18 cellular contexts compared by ENCODE assay signal in genomic region chr11:131609317-131609716, GRCh38.
DNase-seq lines count a peak whose midpoint lies in the region; ATAC-seq and TF ChIP-seq lines count a peak whose summit lies in the region.
"Had no signal": no experiment of that assay in that cellular context is flagged by ENCODE, and none has a peak within 500 bp of the region (broad histone marks: within the 10 kb centered on the region; RNA-seq: fewer than 3 reads in every experiment).

No MANE protein-coding gene starts in this region.

- peak overlapping the region; percentile 42 to 75 (median 61) for H3K4me2 ChIP-seq in BLaER1 treated with 17β-estradiol and CSF1 and Interleukin-3, amounts not matched to agents 10 nM and 100 nM
- H3K4me2 ChIP-seq in mammary epithelial cell (ENCODE audit: insufficient read depth, low read depth, low read length) (no peak overlapping the region), osteoblast (ENCODE audit: insufficient read depth, low read length) (peak overlapping the region; percentile 53)

- DNase-seq in M059J (ENCODE audit: low read depth) (peak; percentile 77), mammary epithelial cell (peak; percentile 8), osteoblast (ENCODE audit: insufficient read length, low spot score, missing footprints) (peak; percentile 80), Ammon's horn (ENCODE audit: low spot score) (no peak)
- DNase-seq in activated CD4-positive, alpha-beta memory T cell treated with anti-CD3 and anti-CD28 coated beads, Interleukin-2, amount 10 ng/mL, durations not matched to agents 7 days and 5 days = no peak
- no peak for DNase-seq in effector CD8-positive, alpha-beta T cell (lab: John Stamatoyannopoulos, UW)
- DNase-seq: activated CD4-positive, alpha-beta T cell treated with anti-CD3 and anti-CD28 coated beads, Interleukin-2, amount 50 U/mL, for 1 hour; CD4-positive, alpha-beta memory T cell; NCI-H2107; stimulated activated CD4-positive, alpha-beta T cell treated with anti-CD3 and anti-CD28 coated beads, Interleukin-4, amount 100 ng/mL, for 1 hour; stimulated activated naive CD4-positive, alpha-beta T cell; T-helper 1 cell had no signal

- no peaks in the 10 kb centered on the region for H3K79me2 ChIP-seq in mammary epithelial cell (ENCODE audit: insufficient read depth, low read length)
- H3K79me2 ChIP-seq in osteoblast (ENCODE audit: insufficient read depth, low read length) = no peaks in the 10 kb centered on the region

- H3K9ac ChIP-seq in BLaER1 treated with 17β-estradiol and CSF1 and Interleukin-3, amounts not matched to agents 10 nM and 100 nM = 0 out of 22 replicates have a peak overlapping the region, but pooled peaks of 1 of the 11 experiments have one; percentile 14
- H3K9ac ChIP-seq in mammary epithelial cell (ENCODE audit: insufficient read depth, low read length) = no peak overlapping the region

- H2AFZ ChIP-seq in mammary epithelial cell (ENCODE audit: low read depth, low read length) (no peak overlapping the region), osteoblast (ENCODE audit: low read length) (no peak overlapping the region)

- no peak overlapping the region for H3K4me3 ChIP-seq in BLaER1 treated with 17β-estradiol and CSF1 and Interleukin-3, amounts not matched to agents 10 nM and 100 nM
- no peak overlapping the region for H3K4me3 ChIP-seq in mammary epithelial cell (replicated peaks in 1 of 3; ENCODE audit: insufficient read depth in 1 of 3, low read depth in 2 of 3, low read length in 3 of 3)
- no peak overlapping the region for H3K4me3 ChIP-seq in osteoblast (ENCODE audit: insufficient read depth, low read length)
- H3K4me3 ChIP-seq: cardiac muscle cell had no signal

- no peaks in the 10 kb centered on the region for H3K36me3 Mint-ChIP-seq in activated CD4-positive, alpha-beta memory T cell treated with anti-CD3 and anti-CD28 coated beads, Interleukin-2, amount 10 ng/mL, durations not matched to agents 7 days and 5 days (ENCODE audit: low read depth)
- H3K36me3 Mint-ChIP-seq: CD4-positive, alpha-beta memory T cell had no signal

- peaks cover 5% of the 10 kb centered on the region for H3K9me3 Mint-ChIP-seq in activated CD4-positive, alpha-beta memory T cell treated with anti-CD3 and anti-CD28 coated beads, Interleukin-2, amount 10 ng/mL, durations not matched to agents 7 days and 5 days

- dilution Hi-C loops in mammary epithelial cell (cut with HindIII; ENCODE audit: low sequenced_read_pairs) = no loop called here

- POLR2A ChIA-PET in activated CD4-positive, alpha-beta memory T cell treated with anti-CD3 and anti-CD28 coated beads, Interleukin-2, amount 10 ng/mL, durations not matched to agents 7 days and 5 days (lab: Charles Lee) = no interaction called here

- in situ Hi-C loops in mammary epithelial cell (cut with MboI; ENCODE audit: low sequenced_read_pairs in 2 of 2) = no loop called here

- no peak overlapping the region for H3K27ac Mint-ChIP-seq in activated CD4-positive, alpha-beta memory T cell treated with anti-CD3 and anti-CD28 coated beads, Interleukin-2, amount 10 ng/mL, durations not matched to agents 7 days and 5 days
- H3K27ac Mint-ChIP-seq: activated T-helper 17 cell treated with anti-CD3 and anti-CD28 coated beads, Interleukin-2, amount 50 U/mL, for 72 hours; CD4-positive, alpha-beta memory T cell; progenitor cell of endocrine pancreas had no signal

- 89% methylated on average over 4 of the region's 4 CpGs for WGBS in mammary epithelial cell (ENCODE audit: low coverage, missing lambda C conversion rate)

- H3K4me3 Mint-ChIP-seq in activated CD4-positive, alpha-beta memory T cell treated with anti-CD3 and anti-CD28 coated beads, Interleukin-2, amount 10 ng/mL, durations not matched to agents 7 days and 5 days = no peak overlapping the region
- H3K4me3 Mint-ChIP-seq: activated T-helper 17 cell treated with anti-CD3 and anti-CD28 coated beads, Interleukin-2, amount 50 U/mL, for 72 hours; CD4-positive, alpha-beta memory T cell had no signal

- peaks cover 0 to 2% (median 0%) of the 10 kb centered on the region in 11 experiments; a peak in 1 of 22 replicates for H3K9me3 ChIP-seq in BLaER1 treated with 17β-estradiol and CSF1 and Interleukin-3, amounts not matched to agents 10 nM and 100 nM (replicated peaks in 1 of 11)
- no peaks in the 10 kb centered on the region for H3K9me3 ChIP-seq in mammary epithelial cell (replicated peaks; ENCODE audit: insufficient read depth, low read length)
- H3K9me3 ChIP-seq in osteoblast (ENCODE audit: low read depth, low read length) = no peaks in the 10 kb centered on the region

- H3K27me3 Mint-ChIP-seq in activated CD4-positive, alpha-beta memory T cell treated with anti-CD3 and anti-CD28 coated beads, Interleukin-2, amount 10 ng/mL, durations not matched to agents 7 days and 5 days = no peaks in the 10 kb centered on the region

- no peak for ATAC-seq in HG03097 (IDR thresholded peaks at IDR 0.05; ENCODE audit: low FRiP score, unreplicated experiment)
- ATAC-seq: activated T-helper 17 cell treated with anti-CD3 and anti-CD28 coated beads, Interleukin-2, amount 50 U/mL, for 72 hours had no signal

- H3K36me3 ChIP-seq in BLaER1 treated with 17β-estradiol and CSF1 and Interleukin-3, amounts not matched to agents 10 nM and 100 nM = no peaks in the 10 kb centered on the region
- H3K36me3 ChIP-seq in mammary epithelial cell (ENCODE audit: insufficient read depth, low read length) (no peaks in the 10 kb centered on the region), osteoblast (ENCODE audit: insufficient read depth, low read length) (no peaks in the 10 kb centered on the region)
- H3K36me3 ChIP-seq: cardiac muscle cell had no signal

- intact Hi-C loops in mammary epithelial cell (cut with micrococcal nuclease) = no loop called here

- H3K4me1 ChIP-seq in BLaER1 treated with 17β-estradiol and CSF1 and Interleukin-3, amounts not matched to agents 10 nM and 100 nM = peaks cover 12 to 22% (median 16%) of the 10 kb centered on the region in 10 experiments
- H3K4me1 ChIP-seq in mammary epithelial cell (ENCODE audit: insufficient read depth, low read length) (no peaks in the 10 kb centered on the region), osteoblast (ENCODE audit: insufficient read depth, low read length) (peaks cover 15% of the 10 kb centered on the region)

- H3K27ac ChIP-seq in BLaER1 treated with 17β-estradiol and CSF1 and Interleukin-3, amounts not matched to agents 10 nM and 100 nM = no peak overlapping the region
- no peak overlapping the region for H3K27ac ChIP-seq in mammary epithelial cell (ENCODE audit: insufficient read depth, low read depth, low read length)
- H3K27ac ChIP-seq in osteoblast (ENCODE audit: low read depth, low read length) = peak overlapping the region; percentile 67
- H3K27ac ChIP-seq: cardiac muscle cell, epithelial cell of prostate had no signal

- TF ChIP-seq CTCF in mammary epithelial cell (conservative IDR thresholded peaks at IDR 0.05 in 1 of 2, IDR thresholded peaks at IDR 0.05 in 1 of 2; ENCODE audit: extremely low read depth in 1 of 2, insufficient read depth in 1 of 2, low read depth in 1 of 2, low read length in 2 of 2) = no peak
- TF ChIP-seq CTCF in osteoblast (IDR thresholded peaks at IDR 0.05; ENCODE audit: extremely low read depth, low read depth, low read length) = no peak

- no peaks in the 10 kb centered on the region for H4K20me1 ChIP-seq in BLaER1 treated with 17β-estradiol and CSF1 and Interleukin-3, amounts not matched to agents 10 nM and 100 nM
- H4K20me1 ChIP-seq in mammary epithelial cell (ENCODE audit: insufficient read depth, low read length) (no peaks in the 10 kb centered on the region), osteoblast (ENCODE audit: insufficient read depth, low read length) (no peaks in the 10 kb centered on the region)

- H3K4me1 Mint-ChIP-seq in activated CD4-positive, alpha-beta memory T cell treated with anti-CD3 and anti-CD28 coated beads, Interleukin-2, amount 10 ng/mL, durations not matched to agents 7 days and 5 days = no peaks in the 10 kb centered on the region
- H3K4me1 Mint-ChIP-seq: activated T-helper 17 cell treated with anti-CD3 and anti-CD28 coated beads, Interleukin-2, amount 50 U/mL, for 72 hours; CD4-positive, alpha-beta memory T cell had no signal

- BruUV-seq in mammary epithelial cell (replicated peaks; lab: Mats Ljungman, UMichigan) = no TSS peak

- no peaks in the 10 kb centered on the region; a peak in 1 of 22 replicates for H3K27me3 ChIP-seq in BLaER1 treated with 17β-estradiol and CSF1 and Interleukin-3, amounts not matched to agents 10 nM and 100 nM
- H3K27me3 ChIP-seq in mammary epithelial cell (ENCODE audit: insufficient read depth, low read length) (peaks cover 2% of the 10 kb centered on the region), osteoblast (ENCODE audit: insufficient read depth, low read length) (peaks cover 4% of the 10 kb centered on the region)

- CTCF ChIA-PET in mammary epithelial cell (lab: Charles Lee; ENCODE audit: low non-redundant PET) = no interaction called here
- CTCF ChIA-PET in activated CD4-positive, alpha-beta memory T cell treated with anti-CD3 and anti-CD28 coated beads, Interleukin-2, amount 10 ng/mL, durations not matched to agents 7 days and 5 days (lab: Charles Lee) = no interaction called here

Comparison
In these comparisons a context has a peak if more than half of its experiments do, and no peak if none do; other contexts are left out.
1. DNase-seq: peak in M059J (single experiment), mammary epithelial cell (single experiment) and osteoblast (single experiment); none in activated CD4-positive, alpha-beta memory T cell treated with anti-CD3 and anti-CD28 coated beads, Interleukin-2, amount 10 ng/mL, durations not matched to agents 7 days and 5 days (single experiment), effector CD8-positive, alpha-beta T cell (single experiment) and Ammon's horn (single experiment).